In the genomic region with DNA sequence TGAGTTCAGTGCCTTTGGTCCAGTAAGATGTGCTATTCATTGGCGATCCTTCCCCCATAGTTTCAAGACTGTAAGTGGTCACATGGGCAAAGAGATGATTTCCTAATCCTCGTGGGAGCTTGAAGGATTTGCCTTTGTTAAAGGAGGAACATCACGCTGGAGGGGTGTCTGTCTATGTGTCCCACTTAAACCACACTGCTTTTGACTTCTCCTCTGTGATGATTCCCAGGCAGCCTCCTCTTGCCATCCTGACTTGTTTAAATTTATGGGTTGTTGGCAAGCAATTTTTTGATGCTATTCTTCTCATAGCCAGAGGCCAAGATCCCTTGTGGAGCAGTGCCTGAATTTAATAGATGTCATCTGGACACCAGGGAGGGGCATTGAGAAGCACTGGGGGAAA, we compare ENCODE assay signal across 1 cellular context.
TF ChIP-seq lines count a peak whose summit lies in the region.

No MANE protein-coding gene starts in this region.

TF ChIP-seq in WTC11, 78 proteins besides CTCF, POLR2A, EP300 and RAD21 (continued from another document):
- TF ChIP-seq, protein P1, sequence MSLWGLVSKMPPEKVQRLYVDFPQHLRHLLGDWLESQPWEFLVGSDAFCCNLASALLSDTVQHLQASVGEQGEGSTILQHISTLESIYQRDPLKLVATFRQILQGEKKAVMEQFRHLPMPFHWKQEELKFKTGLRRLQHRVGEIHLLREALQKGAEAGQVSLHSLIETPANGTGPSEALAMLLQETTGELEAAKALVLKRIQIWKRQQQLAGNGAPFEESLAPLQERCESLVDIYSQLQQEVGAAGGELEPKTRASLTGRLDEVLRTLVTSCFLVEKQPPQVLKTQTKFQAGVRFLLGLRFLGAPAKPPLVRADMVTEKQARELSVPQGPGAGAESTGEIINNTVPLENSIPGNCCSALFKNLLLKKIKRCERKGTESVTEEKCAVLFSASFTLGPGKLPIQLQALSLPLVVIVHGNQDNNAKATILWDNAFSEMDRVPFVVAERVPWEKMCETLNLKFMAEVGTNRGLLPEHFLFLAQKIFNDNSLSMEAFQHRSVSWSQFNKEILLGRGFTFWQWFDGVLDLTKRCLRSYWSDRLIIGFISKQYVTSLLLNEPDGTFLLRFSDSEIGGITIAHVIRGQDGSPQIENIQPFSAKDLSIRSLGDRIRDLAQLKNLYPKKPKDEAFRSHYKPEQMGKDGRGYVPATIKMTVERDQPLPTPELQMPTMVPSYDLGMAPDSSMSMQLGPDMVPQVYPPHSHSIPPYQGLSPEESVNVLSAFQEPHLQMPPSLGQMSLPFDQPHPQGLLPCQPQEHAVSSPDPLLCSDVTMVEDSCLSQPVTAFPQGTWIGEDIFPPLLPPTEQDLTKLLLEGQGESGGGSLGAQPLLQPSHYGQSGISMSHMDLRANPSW (CRISPR knock-in tag; conservative IDR thresholded peaks at IDR 0.05; ENCODE audit: low read depth): no peak
- no peak for TF ChIP-seq PRRX2 (CRISPR knock-in tag; IDR thresholded peaks at IDR 0.05)
- no peak for TF ChIP-seq NR3C1 (CRISPR knock-in tag; conservative IDR thresholded peaks at IDR 0.05; ENCODE audit: low read depth)
- TF ChIP-seq, protein P2, sequence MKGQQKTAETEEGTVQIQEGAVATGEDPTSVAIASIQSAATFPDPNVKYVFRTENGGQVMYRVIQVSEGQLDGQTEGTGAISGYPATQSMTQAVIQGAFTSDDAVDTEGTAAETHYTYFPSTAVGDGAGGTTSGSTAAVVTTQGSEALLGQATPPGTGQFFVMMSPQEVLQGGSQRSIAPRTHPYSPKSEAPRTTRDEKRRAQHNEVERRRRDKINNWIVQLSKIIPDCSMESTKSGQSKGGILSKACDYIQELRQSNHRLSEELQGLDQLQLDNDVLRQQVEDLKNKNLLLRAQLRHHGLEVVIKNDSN (CRISPR knock-in tag; IDR thresholded peaks at IDR 0.05): peak; percentile 24; the same call in 1 of the 2 replicates
TF ChIP-seq in WTC11: peak in this region for 2.
